In the genomic region with DNA sequence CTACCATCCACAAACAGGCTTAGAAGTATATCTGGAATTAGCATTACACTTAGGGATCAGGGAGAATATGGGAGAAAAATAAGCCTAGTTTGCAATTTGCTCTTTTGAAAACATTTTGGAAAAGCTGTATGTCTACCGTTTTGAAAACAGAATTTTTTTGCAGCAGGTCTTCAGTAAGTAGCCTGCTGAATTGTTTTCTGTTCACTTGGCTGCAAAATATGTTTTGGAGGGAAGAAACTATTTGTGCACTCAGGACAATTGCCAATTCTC, we compare ENCODE assay signal across 1 cellular context.
A peak's percentile ranks its signal among the peaks of the same experiment; 100 is the strongest.
TF ChIP-seq lines count a peak whose summit lies in the region.

No MANE protein-coding gene starts in this region.

TF ChIP-seq in K562, 482 proteins besides CTCF, POLR2A, EP300 and RAD21 (continued from another document):
- TF ChIP-seq, protein P1, sequence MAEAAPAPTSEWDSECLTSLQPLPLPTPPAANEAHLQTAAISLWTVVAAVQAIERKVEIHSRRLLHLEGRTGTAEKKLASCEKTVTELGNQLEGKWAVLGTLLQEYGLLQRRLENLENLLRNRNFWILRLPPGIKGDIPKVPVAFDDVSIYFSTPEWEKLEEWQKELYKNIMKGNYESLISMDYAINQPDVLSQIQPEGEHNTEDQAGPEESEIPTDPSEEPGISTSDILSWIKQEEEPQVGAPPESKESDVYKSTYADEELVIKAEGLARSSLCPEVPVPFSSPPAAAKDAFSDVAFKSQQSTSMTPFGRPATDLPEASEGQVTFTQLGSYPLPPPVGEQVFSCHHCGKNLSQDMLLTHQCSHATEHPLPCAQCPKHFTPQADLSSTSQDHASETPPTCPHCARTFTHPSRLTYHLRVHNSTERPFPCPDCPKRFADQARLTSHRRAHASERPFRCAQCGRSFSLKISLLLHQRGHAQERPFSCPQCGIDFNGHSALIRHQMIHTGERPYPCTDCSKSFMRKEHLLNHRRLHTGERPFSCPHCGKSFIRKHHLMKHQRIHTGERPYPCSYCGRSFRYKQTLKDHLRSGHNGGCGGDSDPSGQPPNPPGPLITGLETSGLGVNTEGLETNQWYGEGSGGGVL (CRISPR knock-in tag; IDR thresholded peaks at IDR 0.05): 0 out of 2 replicates have a peak, but pooled peaks have one; percentile 19
- TF ChIP-seq, protein P2, sequence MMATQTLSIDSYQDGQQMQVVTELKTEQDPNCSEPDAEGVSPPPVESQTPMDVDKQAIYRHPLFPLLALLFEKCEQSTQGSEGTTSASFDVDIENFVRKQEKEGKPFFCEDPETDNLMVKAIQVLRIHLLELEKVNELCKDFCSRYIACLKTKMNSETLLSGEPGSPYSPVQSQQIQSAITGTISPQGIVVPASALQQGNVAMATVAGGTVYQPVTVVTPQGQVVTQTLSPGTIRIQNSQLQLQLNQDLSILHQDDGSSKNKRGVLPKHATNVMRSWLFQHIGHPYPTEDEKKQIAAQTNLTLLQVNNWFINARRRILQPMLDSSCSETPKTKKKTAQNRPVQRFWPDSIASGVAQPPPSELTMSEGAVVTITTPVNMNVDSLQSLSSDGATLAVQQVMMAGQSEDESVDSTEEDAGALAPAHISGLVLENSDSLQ (IDR thresholded peaks at IDR 0.05): 0 out of 2 replicates have a peak, but pooled peaks have one; percentile 3
- TF ChIP-seq KLF13 (tag; IDR thresholded peaks at IDR 0.05; ENCODE audit: borderline replicate concordance, low read depth): 0 out of 2 replicates have a peak, but pooled peaks have one; percentile 2
- TF ChIP-seq, protein P3, sequence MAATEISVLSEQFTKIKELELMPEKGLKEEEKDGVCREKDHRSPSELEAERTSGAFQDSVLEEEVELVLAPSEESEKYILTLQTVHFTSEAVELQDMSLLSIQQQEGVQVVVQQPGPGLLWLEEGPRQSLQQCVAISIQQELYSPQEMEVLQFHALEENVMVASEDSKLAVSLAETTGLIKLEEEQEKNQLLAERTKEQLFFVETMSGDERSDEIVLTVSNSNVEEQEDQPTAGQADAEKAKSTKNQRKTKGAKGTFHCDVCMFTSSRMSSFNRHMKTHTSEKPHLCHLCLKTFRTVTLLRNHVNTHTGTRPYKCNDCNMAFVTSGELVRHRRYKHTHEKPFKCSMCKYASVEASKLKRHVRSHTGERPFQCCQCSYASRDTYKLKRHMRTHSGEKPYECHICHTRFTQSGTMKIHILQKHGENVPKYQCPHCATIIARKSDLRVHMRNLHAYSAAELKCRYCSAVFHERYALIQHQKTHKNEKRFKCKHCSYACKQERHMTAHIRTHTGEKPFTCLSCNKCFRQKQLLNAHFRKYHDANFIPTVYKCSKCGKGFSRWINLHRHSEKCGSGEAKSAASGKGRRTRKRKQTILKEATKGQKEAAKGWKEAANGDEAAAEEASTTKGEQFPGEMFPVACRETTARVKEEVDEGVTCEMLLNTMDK (IDR thresholded peaks at IDR 0.05; ENCODE audit: borderline replicate concordance, insufficient read depth, low read depth, low read length, poor library complexity, severe bottlenecking): no peak
- TF ChIP-seq, protein P4, sequence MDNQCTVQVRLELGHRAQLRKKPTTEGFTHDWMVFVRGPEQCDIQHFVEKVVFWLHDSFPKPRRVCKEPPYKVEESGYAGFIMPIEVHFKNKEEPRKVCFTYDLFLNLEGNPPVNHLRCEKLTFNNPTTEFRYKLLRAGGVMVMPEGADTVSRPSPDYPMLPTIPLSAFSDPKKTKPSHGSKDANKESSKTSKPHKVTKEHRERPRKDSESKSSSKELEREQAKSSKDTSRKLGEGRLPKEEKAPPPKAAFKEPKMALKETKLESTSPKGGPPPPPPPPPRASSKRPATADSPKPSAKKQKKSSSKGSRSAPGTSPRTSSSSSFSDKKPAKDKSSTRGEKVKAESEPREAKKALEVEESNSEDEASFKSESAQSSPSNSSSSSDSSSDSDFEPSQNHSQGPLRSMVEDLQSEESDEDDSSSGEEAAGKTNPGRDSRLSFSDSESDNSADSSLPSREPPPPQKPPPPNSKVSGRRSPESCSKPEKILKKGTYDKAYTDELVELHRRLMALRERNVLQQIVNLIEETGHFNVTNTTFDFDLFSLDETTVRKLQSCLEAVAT (IDR thresholded peaks at IDR 0.05): 0 out of 4 replicates have a peak, but pooled peaks of 1 of the 2 experiments have one; percentile 16
- TF ChIP-seq ZNF57 (CRISPR knock-in tag; IDR thresholded peaks at IDR 0.05): 0 out of 2 replicates have a peak, but pooled peaks have one; percentile 23
- TF ChIP-seq RBM34 (IDR thresholded peaks at IDR 0.05; ENCODE audit: borderline replicate concordance, insufficient read depth, low read length): 0 out of 2 replicates have a peak, but pooled peaks have one; percentile 17
- TF ChIP-seq ZNF431 (CRISPR knock-in tag; IDR thresholded peaks at IDR 0.05): no peak
- TF ChIP-seq MAFK (IDR thresholded peaks at IDR 0.05; ENCODE audit: low read length): 0 out of 2 replicates have a peak, but pooled peaks have one; percentile 26
- 0 out of 2 replicates have a peak, but pooled peaks have one; percentile 1 for TF ChIP-seq NFIX (CRISPR knock-in tag; IDR thresholded peaks at IDR 0.05; ENCODE audit: low read depth)
